Comparison of ENCODE assay signal across 8 cellular contexts in genomic region chr4:80215449-80216052, GRCh38. TPM values are rescaled to one million over a fixed set of nuclear protein-coding genes. Genes with fewer than 3 reads are reported as not detected.
A peak's percentile ranks its signal among the peaks of the same experiment; 100 is the strongest.
DNase-seq lines count a peak whose midpoint lies in the region; ATAC-seq and TF ChIP-seq lines count a peak whose summit lies in the region.

No MANE protein-coding gene starts in this region.

- no peak overlapping the region for H3K4me2 ChIP-seq in neural progenitor cell

- no peaks in the 10 kb centered on the region for H3K79me2 ChIP-seq in neural progenitor cell (ENCODE audit: low read depth)

- H3K4me3 ChIP-seq in coronary artery, result no peak overlapping the region
- no peak overlapping the region for H3K4me3 ChIP-seq in neural progenitor cell
- no peak overlapping the region for H3K4me3 ChIP-seq in MG63

- peaks cover 99% of the 10 kb centered on the region for H3K27me3 ChIP-seq in neural progenitor cell
- no peaks in the 10 kb centered on the region for H3K27me3 ChIP-seq in MG63

- H3K36me3 Mint-ChIP-seq in neural progenitor cell, result no peaks in the 10 kb centered on the region

- H2AFZ ChIP-seq in neural progenitor cell (replicated peaks), result no peak overlapping the region

- H3K27me3 Mint-ChIP-seq in neural progenitor cell (ENCODE audit: insufficient read depth, low read depth), result peaks cover 9% of the 10 kb centered on the region

- no peak overlapping the region for H3K27ac ChIP-seq in coronary artery
- no peak overlapping the region for H3K27ac ChIP-seq in neural progenitor cell

- H3K9ac ChIP-seq in neural progenitor cell, result no peak overlapping the region

- no peaks in the 10 kb centered on the region for H3K4me1 Mint-ChIP-seq in neural progenitor cell

- H3F3A ChIP-seq in neural progenitor cell (ENCODE audit: low read depth), result no peaks in the 10 kb centered on the region

- ATAC-seq in GM21619 (IDR thresholded peaks at IDR 0.05; ENCODE audit: unreplicated experiment) (peak; percentile 57), HG02588 (IDR thresholded peaks at IDR 0.05; ENCODE audit: unreplicated experiment) (no peak)

- no peaks in the 10 kb centered on the region for H3K4me1 ChIP-seq in neural progenitor cell

- H3K36me3 ChIP-seq in neural progenitor cell, result no peaks in the 10 kb centered on the region
- H3K36me3 ChIP-seq in MG63, result no peaks in the 10 kb centered on the region

- peak; percentile 61 for DNase-seq in CD1c-positive myeloid dendritic cell (ENCODE audit: extremely low spot score)
- peak; percentile 59 for DNase-seq in NCI-H748 treated with DMSO at 0.1 percent for 48 hours (lab: John Stamatoyannopoulos, UW)
- no peak for DNase-seq in coronary artery (ENCODE audit: low spot score)
- no peak for DNase-seq in neural progenitor cell (ENCODE audit: low spot score)
- DNase-seq in MG63, result no peak
- DNase-seq in GM19238 (ENCODE audit: insufficient read length, low spot score), result no peak

- no peaks in the 10 kb centered on the region for H3K9me3 Mint-ChIP-seq in neural progenitor cell

- H4K20me1 ChIP-seq in neural progenitor cell (ENCODE audit: low read depth), result no peaks in the 10 kb centered on the region

- H3K4me3 Mint-ChIP-seq in neural progenitor cell, result no peak overlapping the region

- H3K9me3 ChIP-seq in neural progenitor cell (ENCODE audit: low read depth), result no peaks in the 10 kb centered on the region
- H3K9me3 ChIP-seq in MG63, result no peaks in the 10 kb centered on the region

- H3K27ac Mint-ChIP-seq in neural progenitor cell, result no peak overlapping the region

- peak; percentile 56 for TF ChIP-seq CTCF in coronary artery (IDR thresholded peaks at IDR 0.05)
- peak; percentile 79 for TF ChIP-seq CTCF in neural progenitor cell (IDR thresholded peaks at IDR 0.05)

RNA-seq across cellular contexts. Expression of gene PRDM8, which starts 18.2 kb away (rescaled TPM):
- 0.03 TPM in 1 of 2 replicates, not detected in the other for total RNA-seq in neural progenitor cell (ENCODE audit: low replicate concordance)
- total RNA-seq in MG63 (2014; rRNA removed; shearing (Covaris generic); ENCODE audit: low replicate concordance), result 0.49 and 3.6 TPM in 2 replicates

RNA-seq across cellular contexts. Expression of gene FGF5, which starts 50.9 kb away (rescaled TPM):
- total RNA-seq in neural progenitor cell (ENCODE audit: low replicate concordance), result not detected in 2 replicates
- total RNA-seq in MG63 (2014; rRNA removed; shearing (Covaris generic); ENCODE audit: low replicate concordance), result 19.4 and 20.8 TPM in 2 replicates

Comparison
In these comparisons a context has a peak if more than half of its experiments do, and no peak if none do; other contexts are left out.
1. DNase-seq: peak in CD1c-positive myeloid dendritic cell (single experiment) and NCI-H748 treated with DMSO at 0.1 percent for 48 hours (single experiment); none in coronary artery (single experiment), neural progenitor cell (single experiment), MG63 (single experiment) and GM19238 (single experiment).
2. RNA of gene FGF5, which starts 50.9 kb away (total RNA-seq): 19.4 to 20.8 TPM in MG63; not detected in neural progenitor cell; every median in the first group is over 10 times any median in the second.